Comparison of ENCODE assay signal across 12 cellular contexts in genomic region chr1:8941906-8942305, GRCh38. TPM values are rescaled to one million over a fixed set of nuclear protein-coding genes. Genes with fewer than 3 reads are reported as not detected.
A peak's percentile ranks its signal among the peaks of the same experiment; 100 is the strongest.
DNase-seq lines count a peak whose midpoint lies in the region; ATAC-seq lines count a peak whose summit lies in the region.
"Had no signal": no experiment of that assay in that cellular context is flagged by ENCODE, and none has a peak within 500 bp of the region (broad histone marks: within the 10 kb centered on the region; RNA-seq: fewer than 3 reads in every experiment).

No MANE protein-coding gene starts in this region.

- H3K4me1 Mint-ChIP-seq in activated CD4-positive, alpha-beta T cell treated with anti-CD3 and anti-CD28 coated beads, Interleukin-2, amount 10 ng/mL, durations not matched to agents 7 days and 5 days: peaks cover 90% of the 10 kb centered on the region

- peaks cover 20% of the 10 kb centered on the region for H3K36me3 Mint-ChIP-seq in activated CD4-positive, alpha-beta T cell treated with anti-CD3 and anti-CD28 coated beads, Interleukin-2, amount 10 ng/mL, durations not matched to agents 7 days and 5 days (ENCODE audit: low read depth)

- peak; percentile 25 for DNase-seq in ACHN
- peak; percentile 8 for DNase-seq in HS-27A (ENCODE audit: low read depth)
- DNase-seq in amniotic epithelial cell (ENCODE audit: low read depth): peak; percentile 75
- peak; percentile 72 for DNase-seq in inferior parietal cortex (ENCODE audit: extremely low spot score)
- no peak for DNase-seq in MG63
- no peak for DNase-seq in cortex of kidney (lab: John Stamatoyannopoulos, UW)
- DNase-seq in activated CD4-positive, alpha-beta T cell treated with anti-CD3 and anti-CD28 coated beads, Interleukin-2, amount 10 ng/mL, durations not matched to agents 7 days and 5 days: no peak
- DNase-seq: COR-L47, heart left ventricle, right lobe of liver, upper lobe of left lung had no signal

- no peaks in the 10 kb centered on the region for H3K9me3 ChIP-seq in MG63
- H3K9me3 ChIP-seq: right lobe of liver, upper lobe of left lung had no signal

- H3K4me3 ChIP-seq in MG63: no peak overlapping the region
- H3K4me3 ChIP-seq: heart left ventricle, right lobe of liver, upper lobe of left lung had no signal

- POLR2A ChIA-PET in activated CD4-positive, alpha-beta T cell treated with anti-CD3 and anti-CD28 coated beads, Interleukin-2, amount 10 ng/mL, durations not matched to agents 7 days and 5 days (lab: Charles Lee): no interaction called here

- H3K9me3 Mint-ChIP-seq in activated CD4-positive, alpha-beta T cell treated with anti-CD3 and anti-CD28 coated beads, Interleukin-2, amount 10 ng/mL, durations not matched to agents 7 days and 5 days: peaks cover 12% of the 10 kb centered on the region

- in situ Hi-C loops in ACHN (cut with HindIII; ENCODE audit: low pct_ligation_motif_present, low pct_unique_long_range_greater_than_20kb, low sequenced_read_pairs): no loop called here

- H3K27ac Mint-ChIP-seq in activated CD4-positive, alpha-beta T cell treated with anti-CD3 and anti-CD28 coated beads, Interleukin-2, amount 10 ng/mL, durations not matched to agents 7 days and 5 days: no peak overlapping the region

- ATAC-seq in HG02840 (IDR thresholded peaks at IDR 0.05; ENCODE audit: low FRiP score, unreplicated experiment): no peak

- CTCF ChIA-PET in activated CD4-positive, alpha-beta T cell treated with anti-CD3 and anti-CD28 coated beads, Interleukin-2, amount 10 ng/mL, durations not matched to agents 7 days and 5 days (lab: Charles Lee): interaction anchor here (0.6 to 6.4 kb wide), 10 partner anchors 8 to 685 kb away, joined by 3 to 30 read pairs (median 4); partner anchors contain the start of gene ENO1

- H3K36me3 ChIP-seq in MG63: no peaks in the 10 kb centered on the region
- H3K36me3 ChIP-seq: heart left ventricle, right lobe of liver, upper lobe of left lung had no signal

- no peaks in the 10 kb centered on the region for H3K27me3 ChIP-seq in MG63
- H3K27me3 ChIP-seq: heart left ventricle, right lobe of liver, upper lobe of left lung had no signal

- no peaks in the 10 kb centered on the region for H3K27me3 Mint-ChIP-seq in activated CD4-positive, alpha-beta T cell treated with anti-CD3 and anti-CD28 coated beads, Interleukin-2, amount 10 ng/mL, durations not matched to agents 7 days and 5 days

- no peak overlapping the region for H3K4me3 Mint-ChIP-seq in activated CD4-positive, alpha-beta T cell treated with anti-CD3 and anti-CD28 coated beads, Interleukin-2, amount 10 ng/mL, durations not matched to agents 7 days and 5 days

RNA-seq across cellular contexts. Expression of gene CA6, which starts 3.8 kb away (rescaled TPM):
- total RNA-seq in MG63 (2014; rRNA removed; shearing (Covaris generic); ENCODE audit: low replicate concordance): not detected in 2 replicates
- under 1 TPM; 0.25 to 0.31 TPM for total RNA-seq in activated CD4-positive, alpha-beta T cell treated with anti-CD3 and anti-CD28 coated beads, Interleukin-2, amount 10 ng/mL, durations not matched to agents 7 days and 5 days
- total RNA-seq: heart left ventricle, right lobe of liver, upper lobe of left lung had no signal

Comparison
In these comparisons a context has a peak if more than half of its experiments do, and no peak if none do; other contexts are left out.
1. DNase-seq: peak in ACHN (single experiment), HS-27A (single experiment), amniotic epithelial cell (single experiment) and inferior parietal cortex (single experiment); none in MG63 (single experiment), cortex of kidney (single experiment) and activated CD4-positive, alpha-beta T cell treated with anti-CD3 and anti-CD28 coated beads, Interleukin-2, amount 10 ng/mL, durations not matched to agents 7 days and 5 days (single experiment).